Comparison of ENCODE assay signal across 15 cellular contexts in genomic region chr2:101807242-101807641, GRCh38.
DNase-seq lines count a peak whose midpoint lies in the region; ATAC-seq, FAIRE-seq and TF ChIP-seq lines count a peak whose summit lies in the region.
"Had no signal": no experiment of that assay in that cellular context is flagged by ENCODE, and none has a peak within 500 bp of the region (broad histone marks: within the 10 kb centered on the region; RNA-seq: fewer than 3 reads in every experiment).

No MANE protein-coding gene starts in this region.

- H3K9me3 ChIP-seq in Loucy (ENCODE audit: insufficient read depth, low read depth, low read length): no peaks in the 10 kb centered on the region
- H3K9me3 ChIP-seq in H1 (ENCODE audit: insufficient read depth in 2 of 2, low read depth in 1 of 2, low read length in 1 of 2): no peaks in the 10 kb centered on the region
- no peaks in the 10 kb centered on the region for H3K9me3 ChIP-seq in smooth muscle cell (replicated peaks; ENCODE audit: low read depth)
- H3K9me3 ChIP-seq: psoas muscle, transverse colon had no signal

- H3K36me3 Mint-ChIP-seq in Calu3 (ENCODE audit: insufficient read depth, unreplicated experiment): peaks cover 25% of the 10 kb centered on the region

- no peak overlapping the region for H4K91ac ChIP-seq in H1 (replicated peaks; ENCODE audit: insufficient read length, low read length)

- H3K27me3 ChIP-seq in Loucy (ENCODE audit: insufficient read depth, low read length, poor library complexity, severe bottlenecking) (no peaks in the 10 kb centered on the region), H1 (replicated peaks in 1 of 4; ENCODE audit: control insufficient read depth in 3 of 4, extremely low read depth in 1 of 4, insufficient read depth in 3 of 4, low read length in 3 of 4) (no peaks in the 10 kb centered on the region), smooth muscle cell (ENCODE audit: low read depth) (no peaks in the 10 kb centered on the region)
- H3K27me3 ChIP-seq: transverse colon had no signal

- no peak overlapping the region for H3K23ac ChIP-seq in H1 (ENCODE audit: insufficient read length)

- H3K4me3 ChIP-seq in Loucy (ENCODE audit: low read length, poor library complexity, severe bottlenecking): peak overlapping the region; percentile 42
- H3K4me3 ChIP-seq in H1 (ENCODE audit: extremely low read depth in 1 of 4, insufficient read depth in 2 of 4, low read depth in 3 of 4, low read length in 4 of 4): no peak overlapping the region
- no peak overlapping the region for H3K4me3 ChIP-seq in smooth muscle cell
- H3K4me3 ChIP-seq: psoas muscle, transverse colon had no signal

- ATAC-seq in HG02885 (IDR thresholded peaks at IDR 0.05; ENCODE audit: poor library complexity, unreplicated experiment): no peak
- ATAC-seq in HG02852 (IDR thresholded peaks at IDR 0.05; ENCODE audit: unreplicated experiment): no peak
- ATAC-seq: psoas muscle had no signal

- 0 out of 2 replicates have a peak overlapping the region, but pooled peaks have one; percentile 36 for H2BK5ac ChIP-seq in H1 (ENCODE audit: low read depth, low read length)

- intact Hi-C loops in Calu3 (cut with micrococcal nuclease; ENCODE audit: unreplicated experiment): no loop called here

- H3K4me2 ChIP-seq in Loucy (ENCODE audit: low read depth, low read length, poor library complexity, severe bottlenecking) (peak overlapping the region; percentile 72), H1 (ENCODE audit: insufficient read depth in 1 of 2, low read depth in 2 of 2, low read length in 2 of 2) (peak overlapping the region in 1 of 2 experiments; percentile 50; a peak in 1 of 4 replicates), smooth muscle cell (peak overlapping the region; percentile 81)

- H3K14ac ChIP-seq in H1 (ENCODE audit: insufficient read length): no peak overlapping the region

- no peak overlapping the region for H4K5ac ChIP-seq in H1 (ENCODE audit: insufficient read length, low read depth, low read length)

- no peak for TF ChIP-seq CTCF in Calu3 (IDR thresholded peaks at IDR 0.05; ENCODE audit: unreplicated experiment)
- TF ChIP-seq CTCF in Loucy (conservative IDR thresholded peaks at IDR 0.05; ENCODE audit: low read length): no peak
- no peak for TF ChIP-seq CTCF in H1 (IDR thresholded peaks at IDR 0.05; ENCODE audit: control extremely low read depth in 1 of 3, insufficient read depth in 1 of 3, low read depth in 1 of 3, low read length in 3 of 3)
- no peak for TF ChIP-seq CTCF in smooth muscle cell (IDR thresholded peaks at IDR 0.05; ENCODE audit: borderline replicate concordance, insufficient read depth, poor library complexity, severe bottlenecking)

- H2BK15ac ChIP-seq in H1 (ENCODE audit: low read length): no peak overlapping the region

- H3K27ac Mint-ChIP-seq in Calu3 (ENCODE audit: unreplicated experiment): peak overlapping the region; percentile 30

- H3K56ac ChIP-seq in H1 (replicated peaks; ENCODE audit: insufficient read length, low read depth, low read length): no peak overlapping the region

- no peak for TF ChIP-seq POLR2A in H1 (IDR thresholded peaks at IDR 0.05; ENCODE audit: control extremely low read depth in 1 of 2, low read depth in 2 of 2, low read length in 2 of 2)

- no peak for TF ChIP-seq RAD21 in H1 (IDR thresholded peaks at IDR 0.05 in 1 of 2, conservative IDR thresholded peaks at IDR 0.05 in 1 of 2; ENCODE audit: low read depth in 2 of 2, low read length in 2 of 2)

- H3K23me2 ChIP-seq in H1 (ENCODE audit: low read depth, low read length): peaks cover 3% of the 10 kb centered on the region; the same call in 1 of the 2 replicates

- peaks cover 10% of the 10 kb centered on the region for H3K79me1 ChIP-seq in H1 (ENCODE audit: low read depth, low read length)

- no peaks in the 10 kb centered on the region for H3K27me3 Mint-ChIP-seq in Calu3 (ENCODE audit: unreplicated experiment)

- no peak overlapping the region for H2BK20ac ChIP-seq in H1 (ENCODE audit: low read length)

- no peak overlapping the region for H3K9ac ChIP-seq in Loucy (ENCODE audit: low read depth, low read length, poor library complexity, severe bottlenecking)
- H3K9ac ChIP-seq in H1 (replicated peaks in 1 of 4; ENCODE audit: extremely low read depth in 1 of 4, low read depth in 3 of 4, low read length in 3 of 4): no peak overlapping the region
- H3K9ac ChIP-seq in smooth muscle cell (ENCODE audit: low read depth): peak overlapping the region; percentile 78

- peaks cover 90% of the 10 kb centered on the region for H3K79me2 ChIP-seq in Loucy (ENCODE audit: insufficient read depth, low read length)
- peaks cover 5 to 93% of the 10 kb centered on the region in 2 experiments; a peak in 3 of 4 replicates for H3K79me2 ChIP-seq in H1 (ENCODE audit: control insufficient read depth in 1 of 2, insufficient read depth in 2 of 2, low read length in 2 of 2)
- peaks cover 80% of the 10 kb centered on the region for H3K79me2 ChIP-seq in smooth muscle cell (ENCODE audit: low read depth)

- no peak overlapping the region for H3K4me3 Mint-ChIP-seq in Calu3 (ENCODE audit: low read depth, unreplicated experiment)

- H3K9me3 Mint-ChIP-seq in Calu3 (ENCODE audit: low read depth, unreplicated experiment): no peaks in the 10 kb centered on the region

- H2BK120ac ChIP-seq in H1 (replicated peaks; ENCODE audit: low read depth, low read length): no peak overlapping the region

- peaks cover 57% of the 10 kb centered on the region for H3K4me1 Mint-ChIP-seq in Calu3 (ENCODE audit: low read depth, unreplicated experiment)

- TF ChIP-seq EP300 in H1 (IDR thresholded peaks at IDR 0.05; ENCODE audit: borderline replicate concordance in 1 of 2, low read depth in 2 of 2, low read length in 2 of 2): no peak

- H3F3A ChIP-seq in Loucy (ENCODE audit: low read depth) (no peaks in the 10 kb centered on the region; the same call in 1 of the 2 replicates), smooth muscle cell (ENCODE audit: low read depth) (peaks cover 41% of the 10 kb centered on the region)

- WGBS in H1 (ENCODE audit: extremely low coverage in 1 of 2, insufficient coverage in 1 of 2, insufficient read length in 1 of 2, insufficient replicate concordance in 2 of 2, low coverage in 1 of 2, low lambda C conversion rate in 2 of 2, missing lambda C conversion rate in 1 of 2), 2 experiments: 93% methylated on average over 2 of the region's 2 CpGs; no CpG with 5 or more reads in 1 of the 2 experiments
- WGBS in smooth muscle cell (ENCODE audit: low lambda C conversion rate): 100% methylated on average over 2 of the region's 2 CpGs

- DNase-seq in Calu3: no peak
- no peak for DNase-seq in H1 (ENCODE audit: low read depth in 1 of 2, low spot score in 2 of 2)
- no peak for DNase-seq in smooth muscle cell (lab: John Stamatoyannopoulos, UW; ENCODE audit: unreplicated experiment)
- DNase-seq in NCI-H187 treated with DMSO at 0.1 percent for 48 hours (lab: John Stamatoyannopoulos, UW): no peak
- DNase-seq: activated CD8-positive, alpha-beta memory T cell treated with anti-CD3 and anti-CD28 coated beads, Interleukin-2, amount 50 U/mL, for 4 hours; kidney; NCI-H1105 treated with DMSO at 0.1 percent for 48 hours; psoas muscle; SIG-M5; transverse colon had no signal

- H4K20me1 ChIP-seq in Loucy (ENCODE audit: insufficient read depth, low read length, poor library complexity, severe bottlenecking) (peaks cover 50% of the 10 kb centered on the region), H1 (replicated peaks in 1 of 2; ENCODE audit: control insufficient read depth in 1 of 2, insufficient read depth in 2 of 2, low read length in 2 of 2) (peaks cover 2 to 7% of the 10 kb centered on the region in 2 experiments), smooth muscle cell (ENCODE audit: low read depth) (peaks cover 89% of the 10 kb centered on the region)

- POLR2A ChIA-PET in H1 (lab: Charles Lee; ENCODE audit: partially characterized antibody): no interaction called here

- no peak overlapping the region; the same call in 1 of the 2 replicates for H2AK5ac ChIP-seq in H1 (ENCODE audit: low read depth, low read length)

- CTCF ChIA-PET in Calu3 (lab: Charles Lee) (interaction anchor here (0.7 kb wide), 1 partner anchor 20 kb away, joined by 6 read pairs; no protein-coding TSS in a partner anchor), H1 (lab: Charles Lee; ENCODE audit: partially characterized antibody) (interaction anchor here (0.8 to 3.8 kb wide), 4 partner anchors 14 to 74 kb away, joined by 3 to 20 read pairs (median 4); no protein-coding TSS in a partner anchor)

- FAIRE-seq in H1 (lab: Jason Lieb, UNC): no peak
- FAIRE-seq: GM19239, kidney, TTC549 had no signal

- no peak overlapping the region for H3K18ac ChIP-seq in H1 (ENCODE audit: extremely low read depth, low read length)

- no peaks in the 10 kb centered on the region for H3K9me2 ChIP-seq in Loucy (replicated peaks; ENCODE audit: low read depth, low read length)

- H2BK12ac ChIP-seq in H1 (ENCODE audit: low read depth, low read length): no peak overlapping the region

- H3K27ac ChIP-seq in H1 (ENCODE audit: low read depth, low read length): no peak overlapping the region
- peak overlapping the region; percentile 98 for H3K27ac ChIP-seq in smooth muscle cell (ENCODE audit: low read depth)
- H3K27ac ChIP-seq: psoas muscle had no signal

- H2AFZ ChIP-seq in Loucy (ENCODE audit: low read length): no peak overlapping the region
- H2AFZ ChIP-seq in H1 (ENCODE audit: low read length): no peak overlapping the region
- H2AFZ ChIP-seq in smooth muscle cell (ENCODE audit: low read depth): no peak overlapping the region

- peaks cover 55% of the 10 kb centered on the region for H3K4me1 ChIP-seq in Loucy (ENCODE audit: insufficient read depth, low read length, poor library complexity, severe bottlenecking)
- peaks cover 4 to 23% (median 20%) of the 10 kb centered on the region in 4 experiments for H3K4me1 ChIP-seq in H1 (replicated peaks in 1 of 4; ENCODE audit: control insufficient read depth in 3 of 4, insufficient read depth in 4 of 4, low read length in 3 of 4)
- H3K4me1 ChIP-seq in smooth muscle cell (ENCODE audit: low read depth): peaks cover 44% of the 10 kb centered on the region

- no peak overlapping the region for H4K8ac ChIP-seq in H1 (ENCODE audit: extremely low read depth, insufficient read depth, low read length)

- no peak overlapping the region for H3K4ac ChIP-seq in H1 (replicated peaks; ENCODE audit: insufficient read length, low read depth, low read length)

- H3K36me3 ChIP-seq in Loucy (ENCODE audit: insufficient read depth, low read length): no peaks in the 10 kb centered on the region; the same call in 1 of the 2 replicates
- H3K36me3 ChIP-seq in H1 (ENCODE audit: control insufficient read depth in 2 of 4, insufficient read depth in 4 of 4, low read length in 3 of 4): no peaks in the 10 kb centered on the region
- H3K36me3 ChIP-seq in smooth muscle cell (ENCODE audit: low read depth): no peaks in the 10 kb centered on the region
- H3K36me3 ChIP-seq: transverse colon had no signal

- BruUV-seq in Calu3 (replicated peaks; lab: Mats Ljungman, UMichigan): no TSS peak

TF ChIP-seq in H1, 55 proteins besides CTCF, POLR2A, EP300 and RAD21 (continues in another document):
- TF ChIP-seq TAF1 (IDR thresholded peaks at IDR 0.05; ENCODE audit: low read depth, low read length) (no peak), CBX5 (IDR thresholded peaks at IDR 0.05; ENCODE audit: low read depth, low read length) (no peak), NANOG (IDR thresholded peaks at IDR 0.05; ENCODE audit: insufficient read depth, low read depth, low read length, poor library complexity, severe bottlenecking) (no peak), SP4 (IDR thresholded peaks at IDR 0.05; ENCODE audit: low read length) (no peak), KDM5A (IDR thresholded peaks at IDR 0.05; ENCODE audit: low read length) (no peak)
